ENCODE assay signal across 1 cellular context in genomic region chr20:36886859-36887778, GRCh38.
TF ChIP-seq lines count a peak whose summit lies in the region.

No MANE protein-coding gene starts in this region.

TF ChIP-seq in HEK293, 187 proteins besides CTCF, POLR2A, EP300 and RAD21 (continued from another document):
- TF ChIP-seq SALL2 (tag by site-specific recombination; IDR thresholded peaks at IDR 0.05; ENCODE audit: borderline replicate concordance) (no peak), ZNF132 (tag by site-specific recombination; IDR thresholded peaks at IDR 0.05; ENCODE audit: borderline replicate concordance) (no peak), ZNF19 (tag by site-specific recombination; IDR thresholded peaks at IDR 0.05; ENCODE audit: low read depth) (no peak), SCRT2 (tag by site-specific recombination; IDR thresholded peaks at IDR 0.05) (peak; percentile 91), ZNF366 (tag by site-specific recombination; conservative IDR thresholded peaks at IDR 0.05) (0 out of 2 replicates have a peak, but pooled peaks have one; percentile 23), ZNF302 (tag by site-specific recombination; IDR thresholded peaks at IDR 0.05; ENCODE audit: low read depth) (no peak), ZNF404 (tag by site-specific recombination; IDR thresholded peaks at IDR 0.05) (no peak), YY1 (tag by site-specific recombination; IDR thresholded peaks at IDR 0.05) (no peak), ZSCAN30 (tag by site-specific recombination; IDR thresholded peaks at IDR 0.05) (0 out of 2 replicates have a peak, but pooled peaks have one; percentile 43), ZIC2 (tag by site-specific recombination; IDR thresholded peaks at IDR 0.05) (peak; percentile 34)
- TF ChIP-seq, protein P1, sequence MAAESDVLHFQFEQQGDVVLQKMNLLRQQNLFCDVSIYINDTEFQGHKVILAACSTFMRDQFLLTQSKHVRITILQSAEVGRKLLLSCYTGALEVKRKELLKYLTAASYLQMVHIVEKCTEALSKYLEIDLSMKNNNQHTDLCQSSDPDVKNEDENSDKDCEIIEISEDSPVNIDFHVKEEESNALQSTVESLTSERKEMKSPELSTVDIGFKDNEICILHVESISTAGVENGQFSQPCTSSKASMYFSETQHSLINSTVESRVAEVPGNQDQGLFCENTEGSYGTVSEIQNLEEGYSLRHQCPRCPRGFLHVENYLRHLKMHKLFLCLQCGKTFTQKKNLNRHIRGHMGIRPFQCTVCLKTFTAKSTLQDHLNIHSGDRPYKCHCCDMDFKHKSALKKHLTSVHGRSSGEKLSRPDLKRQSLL (tag by site-specific recombination; IDR thresholded peaks at IDR 0.05), result 0 out of 2 replicates have a peak, but pooled peaks have one; percentile 40
